Comparison of ENCODE assay signal across 22 cellular contexts in the genomic region with DNA sequence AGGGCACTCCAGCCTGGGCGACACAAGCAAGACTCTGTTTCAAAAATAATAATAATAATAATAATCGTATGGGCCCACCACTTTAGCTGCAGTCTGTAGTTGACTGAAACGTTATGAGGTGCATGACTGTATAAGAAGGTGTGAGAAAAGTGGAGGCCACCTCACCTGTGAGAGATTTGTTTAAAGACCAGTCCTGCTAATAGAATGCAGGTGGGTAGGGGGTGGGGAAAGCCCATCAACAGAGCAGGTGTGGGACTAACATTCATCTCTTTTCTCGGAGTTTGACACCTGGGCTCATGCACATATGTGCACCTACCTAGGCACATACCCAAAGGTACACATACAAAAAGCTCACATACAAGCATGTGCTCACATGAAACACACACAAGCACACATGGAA.
DNase-seq lines count a peak whose midpoint lies in the region; ATAC-seq and TF ChIP-seq lines count a peak whose summit lies in the region.
"Had no signal": no experiment of that assay in that cellular context is flagged by ENCODE, and none has a peak within 500 bp of the region (broad histone marks: within the 10 kb centered on the region; RNA-seq: fewer than 3 reads in every experiment).

No MANE protein-coding gene starts in this region.

- POLR2A ChIA-PET in activated CD8-positive, alpha-beta T cell treated with anti-CD3 and anti-CD28 coated beads, Interleukin-2, amount 10 ng/mL, durations not matched to agents 7 days and 5 days (lab: Charles Lee): interaction anchor here (3.1 kb wide), 1 partner anchor 68 kb away, joined by 12 read pairs; a partner anchor contains a TSS

- H3K4me3 ChIP-seq in mesenchymal stem cell (ENCODE audit: insufficient read depth in 1 of 2, low read depth in 1 of 2, low read length in 2 of 2) (no peak overlapping the region), endodermal cell (ENCODE audit: low read length) (no peak overlapping the region)
- H3K4me3 ChIP-seq: ovary, sigmoid colon had no signal

- H3K4me3 Mint-ChIP-seq in HFFc6 (no peak overlapping the region), brain (no peak overlapping the region), endodermal cell (no peak overlapping the region)
- H3K4me3 Mint-ChIP-seq in activated CD8-positive, alpha-beta T cell treated with anti-CD3 and anti-CD28 coated beads, Interleukin-2, amount 10 ng/mL, durations not matched to agents 7 days and 5 days: no peak overlapping the region
- H3K4me3 Mint-ChIP-seq: activated CD4-positive, alpha-beta memory T cell treated with anti-CD3 and anti-CD28 coated beads, Interleukin-2, amount 10 ng/mL, durations not matched to agents 7 days and 5 days; CD8-positive, alpha-beta T cell; naive thymus-derived CD8-positive, alpha-beta T cell had no signal

- H3K36me3 ChIP-seq in mesenchymal stem cell (ENCODE audit: control insufficient read depth in 1 of 2, insufficient read depth in 2 of 2, low read depth in 1 of 2, low read length in 2 of 2) (no peaks in the 10 kb centered on the region), endodermal cell (ENCODE audit: control insufficient read depth, insufficient read depth, low read length) (no peaks in the 10 kb centered on the region)
- H3K36me3 ChIP-seq: ovary, sigmoid colon had no signal

- H3K4ac ChIP-seq in mesenchymal stem cell (ENCODE audit: low read depth in 1 of 2, low read length in 2 of 2): no peak overlapping the region

- H3K4me1 ChIP-seq in mesenchymal stem cell (ENCODE audit: control insufficient read depth, insufficient read depth, low read depth, low read length) (peaks cover 12% of the 10 kb centered on the region), endodermal cell (ENCODE audit: control insufficient read depth, insufficient read depth, low read length) (peaks cover 5% of the 10 kb centered on the region)

- no peak overlapping the region for H2BK15ac ChIP-seq in mesenchymal stem cell (ENCODE audit: low read depth, poor library complexity, severe bottlenecking)

- DNase-seq in HFFc6 (no peak), mesenchymal stem cell (no peak), C1 segment of cervical spinal cord (lab: John Stamatoyannopoulos, UW) (no peak), endodermal cell (no peak)
- DNase-seq in activated CD8-positive, alpha-beta T cell treated with anti-CD3 and anti-CD28 coated beads, Interleukin-2, amount 10 ng/mL, durations not matched to agents 7 days and 5 days: no peak
- DNase-seq in activated naive CD4-positive, alpha-beta T cell (lab: John Stamatoyannopoulos, UW): no peak
- DNase-seq: activated CD4-positive, alpha-beta memory T cell treated with anti-CD3 and anti-CD28 coated beads, Interleukin-2, amount 10 ng/mL, durations not matched to agents 7 days and 5 days; activated CD4-positive, CD25-positive, alpha-beta regulatory T cell; activated gamma-delta T cell; activated T-cell treated with anti-CD3 and anti-CD28 coated beads for 4 hours; CD8-positive, alpha-beta T cell; central memory CD4-positive, alpha-beta T cell; GF-D8; KG1; naive thymus-derived CD8-positive, alpha-beta T cell; NCI-H748 treated with DMSO at 0.1 percent for 48 hours; ovary; sigmoid colon had no signal

- TF ChIP-seq CTCF in 22Rv1 (IDR thresholded peaks at IDR 0.05): no peak
- TF ChIP-seq CTCF in HFFc6 (IDR thresholded peaks at IDR 0.05): no peak
- no peak for TF ChIP-seq CTCF in brain (conservative IDR thresholded peaks at IDR 0.05)
- no peak for TF ChIP-seq CTCF in endodermal cell (conservative IDR thresholded peaks at IDR 0.05)

- no peak overlapping the region for H2BK120ac ChIP-seq in mesenchymal stem cell (ENCODE audit: low read depth, low read length)

- WGBS in mesenchymal stem cell: 89% methylated on average over 3 of the region's 4 CpGs
- WGBS in endodermal cell (ENCODE audit: insufficient coverage in 1 of 2, insufficient read length in 1 of 2), 2 experiments: 80 to 89% methylated on average over 1 to 3 of the region's 4 CpGs

- CTCF ChIA-PET in activated CD8-positive, alpha-beta T cell treated with anti-CD3 and anti-CD28 coated beads, Interleukin-2, amount 10 ng/mL, durations not matched to agents 7 days and 5 days (lab: Charles Lee): no interaction called here

- H3K18ac ChIP-seq in mesenchymal stem cell (ENCODE audit: low read depth in 1 of 2, low read length in 2 of 2): no peak overlapping the region

- no peak for ATAC-seq in activated CD8-positive, alpha-beta T cell treated with anti-CD3 and anti-CD28 coated beads, Interleukin-2, amount 10 ng/mL, durations not matched to agents 7 days and 5 days
- ATAC-seq: CD8-positive, alpha-beta T cell; HCT116; naive thymus-derived CD8-positive, alpha-beta T cell; Right ventricle myocardium inferior had no signal

- H2BK5ac ChIP-seq in mesenchymal stem cell (ENCODE audit: low read depth, low read length, poor library complexity, severe bottlenecking): no peak overlapping the region

- H4K91ac ChIP-seq in mesenchymal stem cell (ENCODE audit: low read length): no peak overlapping the region

- H3K23ac ChIP-seq in mesenchymal stem cell (ENCODE audit: low read length in 2 of 2): no peak overlapping the region

- no peaks in the 10 kb centered on the region for H3K27me3 ChIP-seq in mesenchymal stem cell (ENCODE audit: control insufficient read depth in 1 of 2, insufficient read depth in 1 of 2, low read length in 2 of 2)
- H3K27me3 ChIP-seq in endodermal cell (ENCODE audit: control insufficient read depth, insufficient read depth, low read length, poor library complexity, severe bottlenecking): peaks cover 25% of the 10 kb centered on the region
- H3K27me3 ChIP-seq: ovary, sigmoid colon had no signal

- H3K14ac ChIP-seq in mesenchymal stem cell (ENCODE audit: low read length in 2 of 2): no peak overlapping the region

- H3K9ac ChIP-seq in mesenchymal stem cell (ENCODE audit: low read length) (peak overlapping the region; percentile 42), endodermal cell (ENCODE audit: extremely low read depth, low read length, poor library complexity, severe bottlenecking) (no peak overlapping the region)

- no peaks in the 10 kb centered on the region for H3K9me3 Mint-ChIP-seq in HFFc6
- no peaks in the 10 kb centered on the region for H3K9me3 Mint-ChIP-seq in brain
- no peaks in the 10 kb centered on the region for H3K9me3 Mint-ChIP-seq in activated CD8-positive, alpha-beta T cell treated with anti-CD3 and anti-CD28 coated beads, Interleukin-2, amount 10 ng/mL, durations not matched to agents 7 days and 5 days (ENCODE audit: insufficient read depth)
- H3K9me3 Mint-ChIP-seq in endodermal cell: no peaks in the 10 kb centered on the region
- H3K9me3 Mint-ChIP-seq: activated CD4-positive, alpha-beta memory T cell treated with anti-CD3 and anti-CD28 coated beads, Interleukin-2, amount 10 ng/mL, durations not matched to agents 7 days and 5 days; CD8-positive, alpha-beta T cell; naive thymus-derived CD8-positive, alpha-beta T cell had no signal

- H3K27ac ChIP-seq in 22Rv1 (peak overlapping the region; percentile 99), mesenchymal stem cell (ENCODE audit: low read length, poor library complexity, severe bottlenecking) (no peak overlapping the region), endodermal cell (ENCODE audit: low read depth, low read length) (no peak overlapping the region)
- H3K27ac ChIP-seq: ovary had no signal

- no peaks in the 10 kb centered on the region for H3K79me1 ChIP-seq in mesenchymal stem cell (replicated peaks; ENCODE audit: low read length, poor library complexity, severe bottlenecking)

- H3K27me3 Mint-ChIP-seq in HFFc6 (ENCODE audit: insufficient read depth): no peaks in the 10 kb centered on the region; the same call in 1 of the 2 replicates
- H3K27me3 Mint-ChIP-seq in brain: no peaks in the 10 kb centered on the region
- H3K27me3 Mint-ChIP-seq in activated CD8-positive, alpha-beta T cell treated with anti-CD3 and anti-CD28 coated beads, Interleukin-2, amount 10 ng/mL, durations not matched to agents 7 days and 5 days (ENCODE audit: low read depth): peaks cover 15% of the 10 kb centered on the region
- H3K27me3 Mint-ChIP-seq in endodermal cell (ENCODE audit: insufficient read depth): peaks cover 30% of the 10 kb centered on the region

- no peak overlapping the region for H2AFZ ChIP-seq in mesenchymal stem cell (ENCODE audit: low read depth, low read length)

- H2BK12ac ChIP-seq in mesenchymal stem cell (ENCODE audit: low read length in 2 of 2): no peak overlapping the region

- H3K4me1 Mint-ChIP-seq in HFFc6 (ENCODE audit: low read depth) (peaks cover 49% of the 10 kb centered on the region), brain (peaks cover 61% of the 10 kb centered on the region), endodermal cell (peaks cover 13% of the 10 kb centered on the region)
- peaks cover 17% of the 10 kb centered on the region for H3K4me1 Mint-ChIP-seq in activated CD8-positive, alpha-beta T cell treated with anti-CD3 and anti-CD28 coated beads, Interleukin-2, amount 10 ng/mL, durations not matched to agents 7 days and 5 days (ENCODE audit: low read depth)

- no peak overlapping the region for H3K4me2 ChIP-seq in mesenchymal stem cell (ENCODE audit: low read length, poor library complexity, severe bottlenecking)

- no peak overlapping the region for H4K8ac ChIP-seq in mesenchymal stem cell (ENCODE audit: low read length)

- H2AK5ac ChIP-seq in mesenchymal stem cell (ENCODE audit: low read length, severe bottlenecking): no peak overlapping the region

- H3K27ac Mint-ChIP-seq in HFFc6 (peak overlapping the region; percentile 97; the same call in 1 of the 2 replicates), brain (peak overlapping the region; percentile 60 to 90 (median 64)), endodermal cell (no peak overlapping the region)
- H3K27ac Mint-ChIP-seq in activated CD8-positive, alpha-beta T cell treated with anti-CD3 and anti-CD28 coated beads, Interleukin-2, amount 10 ng/mL, durations not matched to agents 7 days and 5 days: no peak overlapping the region
- H3K27ac Mint-ChIP-seq: activated CD4-positive, alpha-beta memory T cell treated with anti-CD3 and anti-CD28 coated beads, Interleukin-2, amount 10 ng/mL, durations not matched to agents 7 days and 5 days had no signal

- no peaks in the 10 kb centered on the region for H3K9me3 ChIP-seq in mesenchymal stem cell (ENCODE audit: control insufficient read depth, low read length)
- no peaks in the 10 kb centered on the region for H3K9me3 ChIP-seq in endodermal cell (ENCODE audit: control insufficient read depth, low read length)
- H3K9me3 ChIP-seq: ovary, sigmoid colon had no signal

- no peaks in the 10 kb centered on the region for H3K36me3 Mint-ChIP-seq in HFFc6 (ENCODE audit: low read depth)
- H3K36me3 Mint-ChIP-seq in brain: no peaks in the 10 kb centered on the region
- no peaks in the 10 kb centered on the region for H3K36me3 Mint-ChIP-seq in activated CD8-positive, alpha-beta T cell treated with anti-CD3 and anti-CD28 coated beads, Interleukin-2, amount 10 ng/mL, durations not matched to agents 7 days and 5 days (ENCODE audit: low read depth)
- no peaks in the 10 kb centered on the region for H3K36me3 Mint-ChIP-seq in endodermal cell (ENCODE audit: low read depth)
- H3K36me3 Mint-ChIP-seq: CD8-positive, alpha-beta T cell; naive thymus-derived CD8-positive, alpha-beta T cell had no signal

Comparison
In these comparisons a context has a peak if more than half of its experiments do, and no peak if none do; other contexts are left out.
1. H3K27ac Mint-ChIP-seq: peak in HFFc6 (single experiment) and brain (5 of 5); none in activated CD8-positive, alpha-beta T cell treated with anti-CD3 and anti-CD28 coated beads, Interleukin-2, amount 10 ng/mL, durations not matched to agents 7 days and 5 days (single experiment) and endodermal cell (single experiment).